9 cellular contexts compared by ENCODE assay signal in the genomic region with DNA sequence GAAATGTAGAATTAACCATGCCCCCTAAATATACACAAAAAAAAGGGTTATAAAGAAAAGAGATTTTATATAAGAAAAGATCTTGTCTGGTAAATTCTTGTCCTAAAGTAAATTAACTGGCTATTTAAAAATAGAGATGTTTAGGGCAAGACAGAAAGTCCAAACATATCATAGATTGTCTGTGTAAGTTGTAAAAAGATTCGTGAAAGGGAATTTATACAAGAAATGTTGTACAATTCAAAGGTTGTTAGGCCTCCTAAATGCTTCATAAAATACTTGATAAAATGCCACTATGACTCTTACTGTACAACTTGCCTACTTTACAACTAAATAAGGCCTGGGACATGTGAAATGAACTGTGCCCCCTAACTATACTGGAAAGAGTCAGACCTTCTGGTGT.
"Had no signal": no experiment of that assay in that cellular context is flagged by ENCODE, and none has a peak within 500 bp of the region (broad histone marks: within the 10 kb centered on the region; RNA-seq: fewer than 3 reads in every experiment).

No MANE protein-coding gene starts in this region.

- H3K4me3 ChIP-seq: GM23338 had no signal

- ATAC-seq: GM23338, HepG2 had no signal

- H3K27ac ChIP-seq: HL-60 had no signal

- FAIRE-seq: H1, H54, HepG2 had no signal

- H2AFZ ChIP-seq: GM23338 had no signal

- H3K4me2 ChIP-seq: GM23338 had no signal

- DNase-seq: H9, HCEC 1CT, HFFc6, KG1 had no signal
